8 cellular contexts compared by ENCODE assay signal in genomic region chr10:25113231-25114035, GRCh38.
DNase-seq lines count a peak whose midpoint lies in the region; ATAC-seq, FAIRE-seq and TF ChIP-seq lines count a peak whose summit lies in the region.

No MANE protein-coding gene starts in this region.

- TF ChIP-seq CTCF in D721Med (IDR thresholded peaks at IDR 0.05; ENCODE audit: insufficient read depth, missing control alignments) = peak; percentile 91
- TF ChIP-seq CTCF in esophagus muscularis mucosa (IDR thresholded peaks at IDR 0.05) = peak; percentile 42 to 66 (median 52)
- TF ChIP-seq CTCF in mucosa of descending colon (IDR thresholded peaks at IDR 0.05) = peak; percentile 56
- TF ChIP-seq CTCF in suprapubic skin (IDR thresholded peaks at IDR 0.05) = peak in 1 of 2 donors; percentile 54

- H3K4me1 ChIP-seq in esophagus muscularis mucosa = peaks cover 0 to 8% (median 6%) of the 10 kb centered on the region in 4 donors
- H3K4me1 ChIP-seq in mucosa of descending colon (ENCODE audit: low read depth) = peaks cover 4% of the 10 kb centered on the region
- peaks cover 4% of the 10 kb centered on the region for H3K4me1 ChIP-seq in suprapubic skin

- no peaks in the 10 kb centered on the region for H3K9me3 ChIP-seq in esophagus muscularis mucosa
- no peaks in the 10 kb centered on the region for H3K9me3 ChIP-seq in mucosa of descending colon
- no peaks in the 10 kb centered on the region for H3K9me3 ChIP-seq in suprapubic skin

- WGBS in esophagus muscularis mucosa = 21% methylated on average over 13 of the region's 13 CpGs
- 14% methylated on average over 13 of the region's 13 CpGs for WGBS in suprapubic skin

- no peak for TF ChIP-seq EP300 in esophagus muscularis mucosa (IDR thresholded peaks at IDR 0.05)
- TF ChIP-seq EP300 in suprapubic skin (IDR thresholded peaks at IDR 0.05) = no peak

- peak; percentile 99 for ATAC-seq in GM19395 (IDR thresholded peaks at IDR 0.05; ENCODE audit: unreplicated experiment)
- peak; percentile 89 for ATAC-seq in HG03439 (IDR thresholded peaks at IDR 0.05; ENCODE audit: unreplicated experiment)
- ATAC-seq in mucosa of descending colon = peak; percentile 92

- DNase-seq in D721Med (ENCODE audit: insufficient read length, low spot score) (no peak), NCI-H226 (peak; percentile 49), esophagus muscularis mucosa (ENCODE audit: extremely low spot score) (peak; percentile 91), mucosa of descending colon (peak; percentile 53 to 94 (median 74)), suprapubic skin (ENCODE audit: low spot score in 2 of 2) (peak; percentile 64 to 83)
- peak; percentile 5 to 9 for DNase-seq in activated CD4-positive, alpha-beta T cell treated with anti-CD3 and anti-CD28 coated beads for 4 hours

- no peak for TF ChIP-seq POLR2A in esophagus muscularis mucosa (IDR thresholded peaks at IDR 0.05; ENCODE audit: low read depth)
- TF ChIP-seq POLR2A in suprapubic skin (IDR thresholded peaks at IDR 0.05) = no peak

- H3K36me3 ChIP-seq in esophagus muscularis mucosa (no peaks in the 10 kb centered on the region), mucosa of descending colon (ENCODE audit: low read depth) (no peaks in the 10 kb centered on the region), suprapubic skin (no peaks in the 10 kb centered on the region)

- peaks cover 0 to 24% (median 0%) of the 10 kb centered on the region in 4 donors for H3K27me3 ChIP-seq in esophagus muscularis mucosa
- peaks cover 3% of the 10 kb centered on the region for H3K27me3 ChIP-seq in suprapubic skin

- H3K27ac ChIP-seq in esophagus muscularis mucosa (replicated peaks in 1 of 4) (no peak overlapping the region), suprapubic skin (no peak overlapping the region)

- intact Hi-C loops in esophagus muscularis mucosa (cut with DNase I) = loop anchor here (5.0 kb wide), 1 partner anchor 114 kb away; no protein-coding TSS in a partner anchor
- intact Hi-C loops in mucosa of descending colon (cut with DNase I, micrococcal nuclease) = loop anchor here in 1 of 2 donors (10.0 kb wide), 1 partner anchor 111 kb away; no protein-coding TSS in a partner anchor

- FAIRE-seq in D721Med (lab: Jason Lieb, UNC) = no peak

- H3K4me3 ChIP-seq in esophagus muscularis mucosa (no peak overlapping the region), mucosa of descending colon (no peak overlapping the region), suprapubic skin (no peak overlapping the region)
